ENCODE assay signal across 26 cellular contexts in genomic region chr5:133253076-133253475, GRCh38.
"Had no signal": no experiment of that assay in that cellular context is flagged by ENCODE, and none has a peak within 500 bp of the region (broad histone marks: within the 10 kb centered on the region; RNA-seq: fewer than 3 reads in every experiment).

No MANE protein-coding gene starts in this region.

- H3K4me3 ChIP-seq: gastrocnemius medialis, mucosa of descending colon, neural progenitor cell, prostate gland, right atrium auricular region, smooth muscle cell, stomach, thyroid gland, vagina had no signal

- H3K9me3 ChIP-seq: gastrocnemius medialis, mucosa of descending colon, prostate gland, right atrium auricular region, stomach, thyroid gland, vagina had no signal

- ATAC-seq: esophagus mucosa; gastrocnemius medialis; mucosa of descending colon; natural killer cell treated with Interleukin-12 subunit alpha and Interleukin-12 subunit beta and Interleukin-15 and Interleukin-18, amount 100 ng/mL, for 72 hours; sciatic nerve had no signal

- H3K4me1 ChIP-seq: prostate gland, right atrium auricular region, thyroid gland, vagina had no signal

- DNase-seq: effector CD8-positive, alpha-beta T cell; endodermal cell; foreskin fibroblast; gastrocnemius medialis; head of caudate nucleus; mesenchymal stem cell; mucosa of descending colon; naive B cell; nucleus accumbens; stimulated activated CD4-positive, alpha-beta T cell treated with anti-CD3 and anti-CD28 coated beads, Interleukin-12 subunit alpha, Interleukin-12 subunit beta, amount 100 ng/mL, for 4 hours; stimulated activated CD4-positive, alpha-beta T cell treated with anti-CD3 and anti-CD28 coated beads, Interleukin-1b, Interleukin-23, amount 100 ng/mL, for 48 hours; stimulated activated CD4-positive, alpha-beta T cell treated with anti-CD3 and anti-CD28 coated beads, Interleukin-4, amount 100 ng/mL, for 1 hour; stimulated activated CD8-positive, alpha-beta memory T cell treated with anti-CD3 and anti-CD28 coated beads, Interleukin-4, amount 100 ng/mL, for 48 hours; stimulated activated naive CD4-positive, alpha-beta T cell treated with Interleukin-2 at 50 U/mL for 16 hours; stomach; thyroid gland; trophoblast cell had no signal

- H3K27me3 ChIP-seq: gastrocnemius medialis, neural progenitor cell, right atrium auricular region, stomach, thyroid gland, vagina had no signal

- H3K27ac ChIP-seq: epithelial cell of prostate, gastrocnemius medialis, neural progenitor cell, prostate gland, right atrium auricular region, stomach, thyroid gland, vagina had no signal

- H3K36me3 ChIP-seq: gastrocnemius medialis, neural progenitor cell, prostate gland, right atrium auricular region, stomach, thyroid gland, vagina had no signal
